In the genomic region with DNA sequence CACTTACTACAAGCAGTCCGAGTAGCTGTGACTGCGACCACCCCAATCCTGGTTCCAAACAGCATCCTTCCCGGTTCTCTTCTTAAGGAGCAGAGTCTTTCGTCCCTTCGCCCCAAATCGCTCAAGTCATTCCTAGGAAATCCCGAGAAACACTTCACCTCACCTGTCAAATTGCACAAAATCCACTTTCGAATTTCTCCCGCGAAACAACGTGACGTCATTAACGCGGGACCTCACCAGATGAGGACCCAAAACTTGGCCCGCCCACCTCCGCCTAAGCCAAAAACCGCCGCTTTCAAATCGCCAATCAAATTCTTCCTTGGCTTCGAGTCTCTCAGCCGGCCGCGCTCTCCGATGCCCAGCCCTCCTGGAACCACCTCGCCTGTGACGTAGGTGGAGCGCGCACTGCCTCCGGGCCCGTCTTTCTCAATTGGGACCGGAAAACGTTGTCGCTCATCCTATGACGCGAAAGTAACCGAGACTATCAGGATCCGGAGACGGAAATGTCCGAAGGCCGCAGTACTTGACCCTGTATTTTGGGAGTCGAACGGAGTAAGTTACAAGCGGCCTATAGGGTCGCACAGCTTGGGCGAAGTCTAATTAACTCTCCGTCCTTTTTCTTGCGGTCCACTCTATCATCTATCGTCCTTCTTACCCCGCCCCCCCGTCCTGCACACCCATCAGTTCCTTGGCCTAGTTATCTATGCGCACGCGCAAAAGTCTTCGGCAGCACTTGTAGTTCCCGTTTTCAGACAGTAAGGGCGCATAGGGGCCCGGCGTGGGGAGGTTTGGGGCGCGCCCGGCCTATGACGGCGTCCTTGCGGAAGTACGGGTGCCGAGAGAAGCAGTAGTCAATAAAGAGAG, we compare ENCODE assay signal across 8 cellular contexts. TPM values are rescaled to one million over a fixed set of nuclear protein-coding genes. Genes with fewer than 3 reads are reported as not detected.
DNase-seq lines count a peak whose midpoint lies in the region; ATAC-seq and TF ChIP-seq lines count a peak whose summit lies in the region.

A gene (plus strand): TSS at position 456 of the 864 bp plus-strand sequence. CDS start 7,527 bp downstream, outside the sequence.
A gene with protein sequence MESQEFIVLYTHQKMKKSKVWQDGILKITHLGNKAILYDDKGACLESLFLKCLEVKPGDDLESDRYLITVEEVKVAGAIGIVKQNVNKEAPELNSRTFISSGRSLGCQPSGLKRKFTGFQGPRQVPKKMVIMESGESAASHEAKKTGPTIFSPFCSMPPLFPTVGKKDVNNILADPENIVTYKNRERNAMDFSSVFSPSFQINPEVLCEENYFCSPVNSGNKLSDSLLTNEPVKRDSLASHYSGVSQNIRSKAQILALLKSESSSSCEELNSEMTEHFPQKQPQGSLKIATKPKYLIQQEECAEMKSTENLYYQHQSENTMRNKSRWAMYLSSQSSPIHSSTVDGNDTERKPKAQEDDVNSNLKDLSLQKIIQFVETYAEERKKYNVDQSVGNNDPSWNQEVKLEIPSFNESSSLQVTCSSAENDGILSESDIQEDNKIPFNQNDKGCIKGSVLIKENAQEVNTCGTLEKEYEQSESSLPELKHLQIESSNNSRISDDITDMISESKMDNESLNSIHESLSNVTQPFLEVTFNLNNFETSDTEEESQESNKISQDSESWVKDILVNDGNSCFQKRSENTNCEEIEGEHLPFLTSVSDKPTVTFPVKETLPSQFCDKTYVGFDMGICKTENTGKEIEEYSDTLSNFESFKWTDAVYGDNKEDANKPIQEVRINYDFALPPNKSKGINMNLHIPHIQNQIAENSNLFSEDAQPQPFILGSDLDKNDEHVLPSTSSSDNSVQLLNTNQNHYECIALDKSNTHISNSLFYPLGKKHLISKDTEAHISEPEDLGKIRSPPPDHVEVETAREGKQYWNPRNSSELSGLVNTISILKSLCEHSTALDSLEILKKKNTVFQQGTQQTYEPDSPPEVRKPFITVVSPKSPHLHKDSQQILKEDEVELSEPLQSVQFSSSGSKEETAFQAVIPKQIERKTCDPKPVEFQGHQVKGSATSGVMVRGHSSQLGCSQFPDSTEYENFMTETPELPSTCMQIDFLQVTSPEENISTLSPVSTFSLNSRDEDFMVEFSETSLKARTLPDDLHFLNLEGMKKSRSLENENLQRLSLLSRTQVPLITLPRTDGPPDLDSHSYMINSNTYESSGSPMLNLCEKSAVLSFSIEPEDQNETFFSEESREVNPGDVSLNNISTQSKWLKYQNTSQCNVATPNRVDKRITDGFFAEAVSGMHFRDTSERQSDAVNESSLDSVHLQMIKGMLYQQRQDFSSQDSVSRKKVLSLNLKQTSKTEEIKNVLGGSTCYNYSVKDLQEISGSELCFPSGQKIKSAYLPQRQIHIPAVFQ (N-terminal part only) (minus strand): TSS at position 222 of the 864 bp plus-strand sequence. CDS start 3,733 bp downstream, outside the sequence.

- no peak within 1 kb of the TSS for H3K4me3 Mint-ChIP-seq in activated naive CD4-positive, alpha-beta T cell treated with anti-CD3 and anti-CD28 coated beads, Interleukin-2, amount 50 U/mL, for 24 hours

- peaks cover 16% of the 10 kb centered on the region for H3F3A ChIP-seq in SK-N-SH (replicated peaks; ENCODE audit: insufficient read depth)

- under 1% methylated on average over 61 of the region's 66 CpGs for WGBS in SK-N-SH (ENCODE audit: low lambda C conversion rate)

- peak within 1 kb of the TSS; percentile 92 for H3K9ac ChIP-seq in SK-N-SH

- H3K27ac Mint-ChIP-seq in activated naive CD4-positive, alpha-beta T cell treated with anti-CD3 and anti-CD28 coated beads, Interleukin-2, amount 50 U/mL, for 24 hours, result peak within 1 kb of the TSS; percentile 68

- H3K27me3 Mint-ChIP-seq in activated naive CD4-positive, alpha-beta T cell treated with anti-CD3 and anti-CD28 coated beads, Interleukin-2, amount 50 U/mL, for 24 hours, result no peaks in the 10 kb centered on the region

- CTCF ChIA-PET in GM10248 (lab: Yijun Ruan, JAX) (interaction anchor here (0.7 to 1.5 kb wide), 11 partner anchors 9 to 718 kb away, joined by 3 to 9 read pairs (median 3); no protein-coding TSS in a partner anchor), SK-N-SH (lab: Yijun Ruan, JAX) (interaction anchor here (0.6 to 9.5 kb wide), 19 partner anchors 8 to 460 kb away, joined by 3 to 105 read pairs (median 3); no protein-coding TSS in a partner anchor)

- no peak; a peak in 1 of 4 replicates for TF ChIP-seq EP300 in SK-N-SH (IDR thresholded peaks at IDR 0.05; ENCODE audit: borderline replicate concordance in 1 of 2, low read depth in 1 of 2, low read length in 1 of 2)

- H3K4me1 ChIP-seq in SK-N-SH (ENCODE audit: control insufficient read depth in 1 of 2, insufficient read depth in 2 of 2, low read depth in 1 of 2, low read length in 1 of 2), result peaks cover 10 to 12% of the 10 kb centered on the region in 2 experiments; a peak in 3 of 4 replicates
- peaks cover 7 to 20% of the 10 kb centered on the region in 2 donors for H3K4me1 ChIP-seq in thoracic aorta (ENCODE audit: control insufficient read depth in 1 of 2, low read depth in 2 of 2)

- H3K9me2 ChIP-seq in SK-N-SH, result no peaks in the 10 kb centered on the region

- no peaks in the 10 kb centered on the region for H3K9me3 Mint-ChIP-seq in activated naive CD4-positive, alpha-beta T cell treated with anti-CD3 and anti-CD28 coated beads, Interleukin-2, amount 50 U/mL, for 24 hours

- H3K4me1 Mint-ChIP-seq in activated naive CD4-positive, alpha-beta T cell treated with anti-CD3 and anti-CD28 coated beads, Interleukin-2, amount 50 U/mL, for 24 hours, result peaks cover 27% of the 10 kb centered on the region

- peak within 1 kb of the TSS; percentile 96 to 97 for H3K27ac ChIP-seq in SK-N-SH (ENCODE audit: low read depth in 2 of 2, low read length in 1 of 2)
- peak within 1 kb of the TSS; percentile 90 to 92 for H3K27ac ChIP-seq in thoracic aorta

- H3K27me3 ChIP-seq in SK-N-SH (ENCODE audit: insufficient read depth) (no peaks in the 10 kb centered on the region), thoracic aorta (replicated peaks; ENCODE audit: insufficient read depth) (no peaks in the 10 kb centered on the region)

- ATAC-seq in HG02571 (IDR thresholded peaks at IDR 0.05; ENCODE audit: unreplicated experiment) (peak; percentile 92), omental fat pad (ENCODE audit: low FRiP score) (peak; percentile 99), thoracic aorta (ENCODE audit: insufficient number of reproducible peaks, low FRiP score, low read depth) (peak; percentile 97)

- H3K4me2 ChIP-seq in SK-N-SH, result peak within 1 kb of the TSS; percentile 86

- H3K79me2 ChIP-seq in SK-N-SH (ENCODE audit: insufficient read depth), result peaks cover 83% of the 10 kb centered on the region

- peaks cover 3% of the 10 kb centered on the region for H3K36me3 Mint-ChIP-seq in activated naive CD4-positive, alpha-beta T cell treated with anti-CD3 and anti-CD28 coated beads, Interleukin-2, amount 50 U/mL, for 24 hours

- TF ChIP-seq RAD21 in SK-N-SH (IDR thresholded peaks at IDR 0.05; ENCODE audit: low read length), result peak; percentile 47; the same call in 1 of the 2 replicates

- H3K36me3 ChIP-seq in SK-N-SH (replicated peaks in 1 of 2; ENCODE audit: control insufficient read depth in 1 of 2, insufficient read depth in 2 of 2, low read length in 1 of 2) (peaks cover 0 to 3% of the 10 kb centered on the region in 2 experiments), thoracic aorta (no peaks in the 10 kb centered on the region)

- TF ChIP-seq CTCF in GM10248 (IDR thresholded peaks at IDR 0.05; ENCODE audit: control extremely low read depth, extremely low read depth, low read depth, missing control alignments) (peak; percentile 87), SK-N-SH (IDR thresholded peaks at IDR 0.05) (peak; percentile 88), omental fat pad (IDR thresholded peaks at IDR 0.05) (peak in 2 of 3 donors; percentile 95 to 96), thoracic aorta (IDR thresholded peaks at IDR 0.05) (peak; percentile 100)

- no peaks in the 10 kb centered on the region for H4K20me1 ChIP-seq in SK-N-SH (ENCODE audit: insufficient read depth)

- POLR2A ChIA-PET in GM10248 (lab: Yijun Ruan, JAX), result no interaction called here
- POLR2A ChIA-PET in SK-N-SH (lab: Yijun Ruan, JAX), result no interaction called here

- no peaks in the 10 kb centered on the region for H3K9me3 ChIP-seq in SK-N-SH
- no peaks in the 10 kb centered on the region for H3K9me3 ChIP-seq in thoracic aorta

- peak within 1 kb of the TSS; percentile 82 to 98 for H3K4me3 ChIP-seq in SK-N-SH (ENCODE audit: low read depth in 2 of 2, low read length in 1 of 2)
- peak within 1 kb of the TSS; percentile 89 for H3K4me3 ChIP-seq in thoracic aorta

- DNase-seq in GM10248 (ENCODE audit: extremely low spot score) (peak; percentile 91), NCI-H1048 (lab: John Stamatoyannopoulos, UW) (peak; percentile 98), SK-N-SH (peak; percentile 86), glomerular visceral epithelial cell (ENCODE audit: extremely low spot score) (peak; percentile 99), omental fat pad (ENCODE audit: low spot score) (peak; percentile 93), thoracic aorta (ENCODE audit: low spot score) (peak; percentile 97)

- H2AFZ ChIP-seq in SK-N-SH (ENCODE audit: low read depth), result peak within 1 kb of the TSS; percentile 94

TF ChIP-seq in SK-N-SH, 30 proteins besides CTCF, POLR2A, EP300 and RAD21 (continues in another document):
- TF ChIP-seq GABPA (IDR thresholded peaks at IDR 0.05; ENCODE audit: low read depth), result peak; percentile 86
- TF ChIP-seq, protein P1, sequence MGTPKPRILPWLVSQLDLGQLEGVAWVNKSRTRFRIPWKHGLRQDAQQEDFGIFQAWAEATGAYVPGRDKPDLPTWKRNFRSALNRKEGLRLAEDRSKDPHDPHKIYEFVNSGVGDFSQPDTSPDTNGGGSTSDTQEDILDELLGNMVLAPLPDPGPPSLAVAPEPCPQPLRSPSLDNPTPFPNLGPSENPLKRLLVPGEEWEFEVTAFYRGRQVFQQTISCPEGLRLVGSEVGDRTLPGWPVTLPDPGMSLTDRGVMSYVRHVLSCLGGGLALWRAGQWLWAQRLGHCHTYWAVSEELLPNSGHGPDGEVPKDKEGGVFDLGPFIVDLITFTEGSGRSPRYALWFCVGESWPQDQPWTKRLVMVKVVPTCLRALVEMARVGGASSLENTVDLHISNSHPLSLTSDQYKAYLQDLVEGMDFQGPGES (IDR thresholded peaks at IDR 0.05; ENCODE audit: low read depth, low read length), result no peak

RNA-seq across cellular contexts. Expression of the first gene that starts in this region (rescaled TPM):
- 9.4 and 10.5 TPM in 2 replicates for polyA plus RNA-seq in SK-N-SH (2012; rRNA removed)
- polyA plus RNA-seq in SK-N-SH (2012; cell fraction: cytosol; rRNA removed), result 14.6 and 25.3 TPM in 2 replicates
- 4.3 and 12.6 TPM in 2 replicates for polyA plus RNA-seq in SK-N-SH (2012; cell fraction: nucleus; rRNA removed)
- total RNA-seq in omental fat pad (10 to 100 TPM; 33.9 to 43.2 (median 34.8) TPM), thoracic aorta (10 to 100 TPM; 54.2 to 57.6 TPM)

RNA-seq across cellular contexts. Expression of the second gene that starts in this region (rescaled TPM):
- polyA plus RNA-seq in SK-N-SH (2012; rRNA removed), result 2.4 and 2.9 TPM in 2 replicates
- 1.9 and 2.1 TPM in 2 replicates for polyA plus RNA-seq in SK-N-SH (2012; cell fraction: cytosol; rRNA removed)
- 5.2 and 10.2 TPM in 2 replicates for polyA plus RNA-seq in SK-N-SH (2012; cell fraction: nucleus; rRNA removed)
- total RNA-seq in omental fat pad (10 to 100 TPM in 1 of 4 donors, 1 to 10 TPM in 3; 2.9 to 10.4 (median 4.0) TPM), thoracic aorta (1 to 10 TPM; 4.3 to 9.9 TPM)

Comparison
In these comparisons a context has a peak if more than half of its experiments do, and no peak if none do; other contexts are left out.
1. Peak in every context shown above with its lines: DNase-seq, ATAC-seq, H3K4me3 ChIP-seq and H3K27ac ChIP-seq.